9 cellular contexts compared by ENCODE assay signal in the genomic region with DNA sequence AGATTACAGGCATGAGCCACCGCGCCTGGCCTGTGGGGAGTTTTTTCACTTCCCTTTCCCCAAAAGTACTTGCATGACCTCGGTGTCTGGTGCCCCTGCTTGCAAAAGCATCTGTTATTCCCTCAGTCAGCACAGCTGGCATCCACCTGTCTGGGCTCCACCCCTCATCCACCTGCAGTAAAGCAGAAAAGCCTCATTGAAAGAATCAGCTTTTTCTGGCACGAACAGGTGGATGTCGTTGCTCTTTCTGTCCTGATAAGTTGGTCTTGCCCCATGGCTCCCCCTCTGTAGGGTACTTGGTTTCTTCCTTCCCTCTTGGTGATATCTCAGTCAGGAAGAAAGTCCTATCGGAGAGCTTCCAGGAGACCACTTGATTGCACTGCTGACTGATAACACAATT. TPM values are rescaled to one million over a fixed set of nuclear protein-coding genes. Genes with fewer than 3 reads are reported as not detected.
DNase-seq lines count a peak whose midpoint lies in the region; ATAC-seq, FAIRE-seq and TF ChIP-seq lines count a peak whose summit lies in the region.
"Had no signal": no experiment of that assay in that cellular context is flagged by ENCODE, and none has a peak within 500 bp of the region (broad histone marks: within the 10 kb centered on the region; RNA-seq: fewer than 3 reads in every experiment).

No MANE protein-coding gene starts in this region.

- H3K4me1 ChIP-seq in fibroblast of lung (ENCODE audit: control insufficient read depth, extremely low read depth, insufficient read depth, low read length) (no peaks in the 10 kb centered on the region), right atrium auricular region (no peaks in the 10 kb centered on the region)

- H3K27ac ChIP-seq in fibroblast of lung (ENCODE audit: insufficient read depth, low read length) (no peak overlapping the region), right atrium auricular region (no peak overlapping the region)
- H3K27ac ChIP-seq: neutrophil had no signal

- TF ChIP-seq POLR2A in H54 (IDR thresholded peaks at IDR 0.05; ENCODE audit: low read depth, low read length) = no peak

- H3K4me2 ChIP-seq in fibroblast of lung (ENCODE audit: extremely low read depth, insufficient read depth, low read length) = peak overlapping the region; percentile 4

- FAIRE-seq in D721Med (lab: Jason Lieb, UNC) (no peak), H54 (lab: Jason Lieb, UNC) (no peak)

- H3K9me3 ChIP-seq in fibroblast of lung (ENCODE audit: control insufficient read depth, insufficient read depth, low read depth, low read length) (no peaks in the 10 kb centered on the region), right atrium auricular region (no peaks in the 10 kb centered on the region)
- H3K9me3 ChIP-seq: neutrophil had no signal

- DNase-seq in COLO668 (lab: John Stamatoyannopoulos, UW; ENCODE audit: unreplicated experiment) (peak; percentile 60), NCI-H146 treated with DMSO at 0.1 percent for 48 hours (lab: John Stamatoyannopoulos, UW; ENCODE audit: unreplicated experiment) (peak; percentile 63), fibroblast of lung (ENCODE audit: low read depth in 2 of 2) (peak in 1 of 2 donors; percentile 23), D721Med (ENCODE audit: insufficient read length, low spot score) (no peak), H54 (ENCODE audit: insufficient read length, low spot score) (no peak), right atrium auricular region (ENCODE audit: low spot score) (no peak), inferior parietal cortex (ENCODE audit: extremely low spot score) (no peak)

- peak; percentile 69 for ATAC-seq in GM21576 (IDR thresholded peaks at IDR 0.05; ENCODE audit: unreplicated experiment)

- H3K27me3 ChIP-seq in fibroblast of lung (ENCODE audit: control insufficient read depth, insufficient read depth, low read length) (no peaks in the 10 kb centered on the region), right atrium auricular region (no peaks in the 10 kb centered on the region)

- H3K36me3 ChIP-seq in fibroblast of lung (ENCODE audit: control insufficient read depth, insufficient read depth, low read length) = no peaks in the 10 kb centered on the region
- H3K36me3 ChIP-seq in right atrium auricular region = no peaks in the 10 kb centered on the region
- H3K36me3 ChIP-seq: neutrophil had no signal

- no peak overlapping the region for H3K9ac ChIP-seq in fibroblast of lung (ENCODE audit: insufficient read depth, low read length)

- TF ChIP-seq CTCF in fibroblast of lung (conservative IDR thresholded peaks at IDR 0.05 in 1 of 2, IDR thresholded peaks at IDR 0.05 in 1 of 2; ENCODE audit: low read depth in 1 of 2, low read length in 2 of 2) = no peak
- TF ChIP-seq CTCF in D721Med (IDR thresholded peaks at IDR 0.05; ENCODE audit: insufficient read depth, missing control alignments) = no peak
- no peak for TF ChIP-seq CTCF in right atrium auricular region (IDR thresholded peaks at IDR 0.05)

- no peaks in the 10 kb centered on the region for H3K79me2 ChIP-seq in fibroblast of lung (ENCODE audit: control insufficient read depth, insufficient read depth, low read length)

- H3K4me3 ChIP-seq in fibroblast of lung (replicated peaks in 1 of 4; ENCODE audit: control extremely low read depth in 1 of 4, insufficient read depth in 1 of 4, low read depth in 3 of 4, low read length in 4 of 4) (no peak overlapping the region), right atrium auricular region (no peak overlapping the region)

- no peaks in the 10 kb centered on the region for H4K20me1 ChIP-seq in fibroblast of lung (ENCODE audit: control insufficient read depth, extremely low read depth, insufficient read depth, low read length)

- no peak overlapping the region for H2AFZ ChIP-seq in fibroblast of lung (ENCODE audit: low read length)

RNA-seq across cellular contexts. Expression of a gene that starts 37.4 kb away (rescaled TPM):
- total RNA-seq in fibroblast of lung (2.5 and 4.9 TPM in 2 replicates), right atrium auricular region (1 to 10 TPM; 2.7 to 8.1 TPM)
- 3.2 and 3.3 TPM in 2 replicates for polyA plus RNA-seq in fibroblast of lung
- 4.2 and 5.5 TPM in 2 replicates for polyA plus RNA-seq in fibroblast of lung (2012)
- polyA minus RNA-seq in fibroblast of lung (ENCODE audit: low replicate concordance) = 10.0 and 12.1 TPM in 2 replicates

Comparison
In these comparisons a context has a peak if more than half of its experiments do, and no peak if none do; other contexts are left out.
1. DNase-seq: peak in COLO668 (single experiment) and NCI-H146 treated with DMSO at 0.1 percent for 48 hours (single experiment); none in D721Med (single experiment), H54 (single experiment), right atrium auricular region (single experiment) and inferior parietal cortex (single experiment).